In the genomic region with DNA sequence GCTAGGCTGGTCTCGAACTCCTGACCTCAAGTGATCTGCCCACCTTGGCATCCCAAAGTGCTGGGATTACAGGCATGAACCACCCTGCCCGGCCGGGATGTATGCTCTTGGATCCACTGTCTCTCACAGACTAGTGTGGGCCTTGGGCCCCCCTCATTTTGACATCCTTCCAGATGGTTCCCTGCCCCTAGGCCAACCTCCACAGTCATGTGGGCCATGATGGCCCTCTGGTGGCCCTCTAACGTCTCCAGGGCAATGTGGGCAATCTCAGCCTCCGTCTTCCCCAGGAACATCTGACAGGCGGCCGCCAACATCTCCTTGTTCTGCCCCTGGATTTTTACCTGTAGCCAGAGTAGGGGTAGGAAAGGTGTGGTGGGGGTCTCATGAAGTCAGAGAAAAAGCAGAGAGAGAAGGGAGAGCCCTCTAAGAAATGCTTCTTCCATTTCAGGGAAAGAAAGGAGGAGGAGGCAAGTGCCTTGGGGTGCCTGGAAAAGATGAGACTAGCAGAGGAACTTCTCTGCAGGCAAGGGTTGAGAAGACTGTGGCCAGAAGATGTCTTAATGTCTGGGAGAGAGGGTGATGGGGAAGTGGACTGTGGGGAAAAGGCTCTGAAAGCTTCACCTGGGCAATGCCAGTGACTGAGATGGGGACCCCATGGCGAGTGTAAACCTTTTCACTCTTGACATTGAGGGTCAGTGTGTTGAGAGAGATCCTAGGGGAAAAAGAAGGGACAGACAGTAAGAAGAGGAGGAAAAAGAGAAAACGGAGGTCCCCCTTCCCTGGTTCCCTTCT, we compare ENCODE assay signal across 8 cellular contexts. TPM values are rescaled to one million over a fixed set of nuclear protein-coding genes. Genes with fewer than 3 reads are reported as not detected.
DNase-seq lines count a peak whose midpoint lies in the region; ATAC-seq and TF ChIP-seq lines count a peak whose summit lies in the region.

No MANE protein-coding gene starts in this region.

- no peaks in the 10 kb centered on the region for H3K9me3 Mint-ChIP-seq in activated naive CD4-positive, alpha-beta T cell treated with anti-CD3 and anti-CD28 coated beads, Interleukin-2, amount 50 U/mL, for 24 hours
- H3K9me3 Mint-ChIP-seq in type B pancreatic cell: no peaks in the 10 kb centered on the region

- H3K27me3 Mint-ChIP-seq in activated naive CD4-positive, alpha-beta T cell treated with anti-CD3 and anti-CD28 coated beads, Interleukin-2, amount 50 U/mL, for 24 hours: no peaks in the 10 kb centered on the region
- no peaks in the 10 kb centered on the region for H3K27me3 Mint-ChIP-seq in type B pancreatic cell

- H3K9me3 ChIP-seq in right lobe of liver: no peaks in the 10 kb centered on the region

- no peaks in the 10 kb centered on the region for H3K27me3 ChIP-seq in right lobe of liver

- peaks cover 0 to 16% (median 8%) of the 10 kb centered on the region in 4 donors for H3K4me1 ChIP-seq in right lobe of liver

- peaks cover 74% of the 10 kb centered on the region for H3K4me1 Mint-ChIP-seq in activated naive CD4-positive, alpha-beta T cell treated with anti-CD3 and anti-CD28 coated beads, Interleukin-2, amount 50 U/mL, for 24 hours
- peaks cover 33% of the 10 kb centered on the region for H3K4me1 Mint-ChIP-seq in type B pancreatic cell (ENCODE audit: unreplicated experiment)

- peaks cover 29% of the 10 kb centered on the region for H3K36me3 Mint-ChIP-seq in activated naive CD4-positive, alpha-beta T cell treated with anti-CD3 and anti-CD28 coated beads, Interleukin-2, amount 50 U/mL, for 24 hours
- H3K36me3 Mint-ChIP-seq in type B pancreatic cell: peaks cover 31% of the 10 kb centered on the region

- DNase-seq in activated naive CD4-positive, alpha-beta T cell (lab: John Stamatoyannopoulos, UW): no peak
- DNase-seq in right lobe of liver (no peak), type B pancreatic cell (ENCODE audit: extremely low spot score, unreplicated experiment) (no peak), COR-L47 (lab: John Stamatoyannopoulos, UW) (no peak), erythroblast (lab: John Stamatoyannopoulos, UW) (no peak), H4 (ENCODE audit: low spot score) (no peak)

- ATAC-seq in right lobe of liver: no peak

- TF ChIP-seq POLR2A in right lobe of liver (IDR thresholded peaks at IDR 0.05) (no peak), erythroblast (IDR thresholded peaks at IDR 0.05; ENCODE audit: low read length) (no peak)

- intact Hi-C loops in right lobe of liver (cut with DNase I): no loop called here

- TF ChIP-seq CTCF in right lobe of liver (IDR thresholded peaks at IDR 0.05) (no peak), type B pancreatic cell (conservative IDR thresholded peaks at IDR 0.05) (no peak)

- H3K27ac ChIP-seq in angular gyrus (ENCODE audit: low read depth, low read length) (peak overlapping the region; percentile 78), right lobe of liver (peak overlapping the region; percentile 88 to 98 (median 89))

- H3K27ac Mint-ChIP-seq in activated naive CD4-positive, alpha-beta T cell treated with anti-CD3 and anti-CD28 coated beads, Interleukin-2, amount 50 U/mL, for 24 hours: peak overlapping the region; percentile 94
- peak overlapping the region; percentile 94 for H3K27ac Mint-ChIP-seq in type B pancreatic cell

- peak overlapping the region; percentile 97 for H3K4me3 Mint-ChIP-seq in activated naive CD4-positive, alpha-beta T cell treated with anti-CD3 and anti-CD28 coated beads, Interleukin-2, amount 50 U/mL, for 24 hours
- H3K4me3 Mint-ChIP-seq in type B pancreatic cell: peak overlapping the region; percentile 99

- peak overlapping the region; percentile 82 to 95 (median 93) for H3K4me3 ChIP-seq in right lobe of liver

- H3K36me3 ChIP-seq in right lobe of liver: peaks cover 0 to 36% (median 23%) of the 10 kb centered on the region in 4 donors

- WGBS in right lobe of liver (ENCODE audit: insufficient coverage, low coverage, low lambda C conversion rate, missing lambda C conversion rate): 74% methylated on average over 7 of the region's 9 CpGs

RNA-seq across cellular contexts. Expression of a gene that starts 1.3 kb away (rescaled TPM):
- total RNA-seq in right lobe of liver: 10 to 100 TPM; 37.1 to 92.2 (median 73.5) TPM
- total RNA-seq in type B pancreatic cell (ENCODE audit: low replicate concordance): 72.9 and 94.8 TPM in 2 replicates
- total RNA-seq in H4 (2014; rRNA removed; shearing (Covaris generic)): 206 and 213 TPM in 2 replicates

RNA-seq across cellular contexts. Expression of a gene that starts 3.2 kb away (rescaled TPM):
- 10 to 100 TPM in 3 of 6 experiments, 1 to 10 TPM in 3; 2.8 to 72.3 (median 24.5) TPM for total RNA-seq in right lobe of liver
- total RNA-seq in type B pancreatic cell (ENCODE audit: low replicate concordance): 24.3 and 40.1 TPM in 2 replicates
- total RNA-seq in H4 (2014; rRNA removed; shearing (Covaris generic)): 53.1 and 58.9 TPM in 2 replicates

RNA-seq across cellular contexts. Expression of a gene that starts 21.0 kb away (rescaled TPM):
- total RNA-seq in right lobe of liver (100 to 1,000 TPM; 150 to 268 (median 241) TPM), type B pancreatic cell (ENCODE audit: low replicate concordance) (560 and 1,225 TPM in 2 replicates)
- total RNA-seq in H4 (2014; rRNA removed; shearing (Covaris generic)): 1,333 and 1,508 TPM in 2 replicates

RNA-seq across cellular contexts. Expression of a gene that starts 24.1 kb away (rescaled TPM):
- total RNA-seq in right lobe of liver (10 to 100 TPM in 4 of 6 experiments, 1 to 10 TPM in 2; 8.8 to 15.5 (median 12.1) TPM), type B pancreatic cell (ENCODE audit: low replicate concordance) (30.1 and 71.3 TPM in 2 replicates)
- 7.8 and 8.7 TPM in 2 replicates for total RNA-seq in H4 (2014; rRNA removed; shearing (Covaris generic))

RNA-seq across cellular contexts. Expression of a gene that starts 50.4 kb away (rescaled TPM):
- 1 to 10 TPM; 1.2 to 2.7 (median 1.9) TPM for total RNA-seq in right lobe of liver
- 21.8 and 48.9 TPM in 2 replicates for total RNA-seq in type B pancreatic cell (ENCODE audit: low replicate concordance)
- total RNA-seq in H4 (2014; rRNA removed; shearing (Covaris generic)): 15.0 and 20.1 TPM in 2 replicates
